ENCODE assay signal across 2 cellular contexts in genomic region chr1:44536357-44536756, GRCh38.
TF ChIP-seq lines count a peak whose summit lies in the region.

No MANE protein-coding gene starts in this region.

TF ChIP-seq in WTC11, 78 proteins besides CTCF, POLR2A, EP300 and RAD21 (continued from another document):
- TF ChIP-seq ARID4B (CRISPR knock-in tag; IDR thresholded peaks at IDR 0.05; ENCODE audit: borderline replicate concordance) (no peak), NR3C1 (CRISPR knock-in tag; conservative IDR thresholded peaks at IDR 0.05; ENCODE audit: low read depth) (no peak)
TF ChIP-seq in WTC11: peak in this region for 0.

TF ChIP-seq in H1, 55 proteins besides CTCF, POLR2A, EP300 and RAD21 (continued from another document):
- TF ChIP-seq CHD7 (IDR thresholded peaks at IDR 0.05; ENCODE audit: insufficient replicate concordance, low read length) (no peak), NANOG (IDR thresholded peaks at IDR 0.05; ENCODE audit: insufficient read depth, low read depth, low read length, poor library complexity, severe bottlenecking) (no peak), CBX8 (IDR thresholded peaks at IDR 0.05; ENCODE audit: borderline replicate concordance, low read depth, low read length) (no peak), TAF1 (IDR thresholded peaks at IDR 0.05; ENCODE audit: low read depth, low read length) (no peak), KDM5A (IDR thresholded peaks at IDR 0.05; ENCODE audit: low read length) (no peak), E2F6 (IDR thresholded peaks at IDR 0.05) (peak; percentile 72), CREB1 (IDR thresholded peaks at IDR 0.05) (no peak), SP2 (IDR thresholded peaks at IDR 0.05; ENCODE audit: low read length) (no peak), JUND (IDR thresholded peaks at IDR 0.05; ENCODE audit: low read length) (no peak), CHD2 (IDR thresholded peaks at IDR 0.05; ENCODE audit: low read length) (no peak), SIX5 (IDR thresholded peaks at IDR 0.05; ENCODE audit: low read depth, low read length) (no peak), BCL11A (IDR thresholded peaks at IDR 0.05; ENCODE audit: low read depth in 2 of 2, low read length in 2 of 2) (no peak), MAX (IDR thresholded peaks at IDR 0.05) (peak; percentile 49), TCF12 (IDR thresholded peaks at IDR 0.05; ENCODE audit: low read depth, low read length) (no peak), GABPA (IDR thresholded peaks at IDR 0.05; ENCODE audit: borderline replicate concordance, insufficient read depth, low read length) (no peak), RBBP5 (IDR thresholded peaks at IDR 0.05; ENCODE audit: borderline replicate concordance, low read depth, low read length) (0 out of 2 replicates have a peak, but pooled peaks have one; percentile 35), SUZ12 (IDR thresholded peaks at IDR 0.05; ENCODE audit: low read length) (no peak), SIRT6 (IDR thresholded peaks at IDR 0.05; ENCODE audit: low read length) (no peak), EGR1 (IDR thresholded peaks at IDR 0.05; ENCODE audit: borderline replicate concordance, low read depth, low read length) (no peak), RFX5 (IDR thresholded peaks at IDR 0.05; ENCODE audit: borderline replicate concordance, low read depth, low read length) (no peak), FOSL1 (IDR thresholded peaks at IDR 0.05; ENCODE audit: insufficient read depth, low read depth, low read length) (no peak), POU5F1 (IDR thresholded peaks at IDR 0.05; ENCODE audit: low read depth, low read length) (no peak), CEBPB (IDR thresholded peaks at IDR 0.05; ENCODE audit: low read depth, low read length) (no peak), CTBP2 (IDR thresholded peaks at IDR 0.05; ENCODE audit: borderline replicate concordance, insufficient read depth, insufficient read length, low read length) (no peak), YY1 (IDR thresholded peaks at IDR 0.05; ENCODE audit: low read depth, low read length) (no peak)
TF ChIP-seq in H1: peak in this region for 3.
